ENCODE assay signal across 9 cellular contexts in genomic region chr21:16117851-16118592, GRCh38.
DNase-seq lines count a peak whose midpoint lies in the region; FAIRE-seq lines count a peak whose summit lies in the region.
"Had no signal": no experiment of that assay in that cellular context is flagged by ENCODE, and none has a peak within 500 bp of the region (broad histone marks: within the 10 kb centered on the region; RNA-seq: fewer than 3 reads in every experiment).

No MANE protein-coding gene starts in this region.

- 64 to 73% (median 68%) methylated on average over 8 of the region's 8 CpGs for WGBS in small intestine, 3 donors

- H3K4me1 Mint-ChIP-seq in activated T-helper 2 cell treated with anti-CD3 and anti-CD28 coated beads, Interferon-gamma antibody, Interleukin-2, Interleukin-4, amounts not matched to agents 10 μg/mL and 5 μg/mL and 100 μg/mL, durations not matched to agents 14 hours and 24 hours and 36 hours (ENCODE audit: low read depth), result no peaks in the 10 kb centered on the region

- no peaks in the 10 kb centered on the region for H3K27me3 ChIP-seq in muscle layer of duodenum (ENCODE audit: low read depth, low read length)
- H3K27me3 ChIP-seq in small intestine (ENCODE audit: control insufficient read depth in 2 of 2, insufficient read depth in 2 of 2, low read length in 2 of 2), result no peaks in the 10 kb centered on the region
- H3K27me3 ChIP-seq: BLaER1 had no signal

- FAIRE-seq in small intestine (lab: Jason Lieb, UNC), result no peak

- no peaks in the 10 kb centered on the region for H3K9me3 Mint-ChIP-seq in activated T-helper 2 cell treated with anti-CD3 and anti-CD28 coated beads, Interferon-gamma antibody, Interleukin-2, Interleukin-4, amounts not matched to agents 10 μg/mL and 5 μg/mL and 100 μg/mL, durations not matched to agents 14 hours and 24 hours and 36 hours

- H3K27ac ChIP-seq in muscle layer of duodenum (ENCODE audit: low read length) (peak overlapping the region; percentile 7), small intestine (ENCODE audit: low read depth in 1 of 2, low read length in 1 of 2) (no peak overlapping the region)
- H3K27ac ChIP-seq: BLaER1 had no signal

- H3K4me3 Mint-ChIP-seq in activated T-helper 2 cell treated with anti-CD3 and anti-CD28 coated beads, Interferon-gamma antibody, Interleukin-2, Interleukin-4, amounts not matched to agents 10 μg/mL and 5 μg/mL and 100 μg/mL, durations not matched to agents 14 hours and 24 hours and 36 hours (ENCODE audit: low read depth), result no peak overlapping the region

- DNase-seq in A172 (ENCODE audit: low spot score) (peak; percentile 64), LHCN-M2 (ENCODE audit: low read depth) (peak; percentile 79), dermis blood vessel endothelial cell (peak; percentile 68), small intestine (no peak), middle frontal gyrus (ENCODE audit: extremely low spot score, low spot score) (no peak)
- no peak for DNase-seq in stimulated activated CD4-positive, alpha-beta T cell treated with anti-CD3 and anti-CD28 coated beads, Interleukin-4, amount 100 ng/mL, for 1 hour
- no peak for DNase-seq in activated T-helper 2 cell treated with anti-CD3 and anti-CD28 coated beads, Interferon-gamma antibody, Interleukin-2, Interleukin-4, amounts not matched to agents 10 μg/mL and 5 μg/mL and 100 μg/mL, durations not matched to agents 14 hours and 24 hours and 36 hours (ENCODE audit: low spot score)

- H3K36me3 ChIP-seq in muscle layer of duodenum (ENCODE audit: control insufficient read depth in 1 of 2, insufficient read depth in 2 of 2, low read length in 2 of 2), result no peaks in the 10 kb centered on the region
- no peaks in the 10 kb centered on the region for H3K36me3 ChIP-seq in small intestine (ENCODE audit: control insufficient read depth in 2 of 2, insufficient read depth in 2 of 2, low read length in 2 of 2)
- H3K36me3 ChIP-seq: BLaER1 had no signal

- no peaks in the 10 kb centered on the region for H3K4me1 ChIP-seq in muscle layer of duodenum (ENCODE audit: control insufficient read depth in 1 of 2, insufficient read depth in 2 of 2, low read length in 2 of 2)
- H3K4me1 ChIP-seq in small intestine (ENCODE audit: control insufficient read depth in 2 of 2, insufficient read depth in 1 of 2, low read depth in 1 of 2, low read length in 1 of 2), result no peaks in the 10 kb centered on the region
- H3K4me1 ChIP-seq: BLaER1 had no signal

- H3K27me3 Mint-ChIP-seq in activated T-helper 2 cell treated with anti-CD3 and anti-CD28 coated beads, Interferon-gamma antibody, Interleukin-2, Interleukin-4, amounts not matched to agents 10 μg/mL and 5 μg/mL and 100 μg/mL, durations not matched to agents 14 hours and 24 hours and 36 hours (ENCODE audit: low read depth), result no peaks in the 10 kb centered on the region

- H3K9me3 ChIP-seq in muscle layer of duodenum (ENCODE audit: control insufficient read depth in 1 of 2, low read length in 2 of 2), result peaks cover 0 to 3% of the 10 kb centered on the region in 2 donors
- no peaks in the 10 kb centered on the region for H3K9me3 ChIP-seq in small intestine (ENCODE audit: control insufficient read depth, low read depth)
- H3K9me3 ChIP-seq: BLaER1 had no signal

- H3K27ac Mint-ChIP-seq in activated T-helper 2 cell treated with anti-CD3 and anti-CD28 coated beads, Interferon-gamma antibody, Interleukin-2, Interleukin-4, amounts not matched to agents 10 μg/mL and 5 μg/mL and 100 μg/mL, durations not matched to agents 14 hours and 24 hours and 36 hours, result no peak overlapping the region

- intact Hi-C loops in activated T-helper 2 cell treated with anti-CD3 and anti-CD28 coated beads, Interferon-gamma antibody, Interleukin-2, Interleukin-4, amounts not matched to agents 10 μg/mL and 5 μg/mL and 100 μg/mL, durations not matched to agents 14 hours and 24 hours and 36 hours (cut with micrococcal nuclease), result no loop called here

- H3K4me3 ChIP-seq in muscle layer of duodenum (ENCODE audit: low read depth in 1 of 2, low read length in 2 of 2) (no peak overlapping the region), small intestine (ENCODE audit: low read depth in 1 of 2, low read length in 2 of 2) (no peak overlapping the region)
- H3K4me3 ChIP-seq: BLaER1 had no signal

- H3K36me3 Mint-ChIP-seq in activated T-helper 2 cell treated with anti-CD3 and anti-CD28 coated beads, Interferon-gamma antibody, Interleukin-2, Interleukin-4, amounts not matched to agents 10 μg/mL and 5 μg/mL and 100 μg/mL, durations not matched to agents 14 hours and 24 hours and 36 hours (ENCODE audit: low read depth), result no peaks in the 10 kb centered on the region

Comparison
In these comparisons a context has a peak if more than half of its experiments do, and no peak if none do; other contexts are left out.
1. DNase-seq: peak in A172 (single experiment), LHCN-M2 (single experiment) and dermis blood vessel endothelial cell (single experiment); none in small intestine (single experiment), stimulated activated CD4-positive, alpha-beta T cell treated with anti-CD3 and anti-CD28 coated beads, Interleukin-4, amount 100 ng/mL, for 1 hour (single experiment), middle frontal gyrus (single experiment) and activated T-helper 2 cell treated with anti-CD3 and anti-CD28 coated beads, Interferon-gamma antibody, Interleukin-2, Interleukin-4, amounts not matched to agents 10 μg/mL and 5 μg/mL and 100 μg/mL, durations not matched to agents 14 hours and 24 hours and 36 hours (single experiment).